22 cellular contexts compared by ENCODE assay signal in genomic region chr12:75853621-75854020, GRCh38.
A peak's percentile ranks its signal among the peaks of the same experiment; 100 is the strongest.
DNase-seq lines count a peak whose midpoint lies in the region; ATAC-seq and TF ChIP-seq lines count a peak whose summit lies in the region.
"Had no signal": no experiment of that assay in that cellular context is flagged by ENCODE, and none has a peak within 500 bp of the region (broad histone marks: within the 10 kb centered on the region; RNA-seq: fewer than 3 reads in every experiment).

No MANE protein-coding gene starts in this region.

- TF ChIP-seq RAD21 in SK-N-SH (IDR thresholded peaks at IDR 0.05; ENCODE audit: low read length), result peak; percentile 20; the same call in 1 of the 2 replicates

- H4K20me1 ChIP-seq in GM23338 (replicated peaks; ENCODE audit: insufficient read depth) (no peaks in the 10 kb centered on the region), SK-N-SH (ENCODE audit: insufficient read depth) (no peaks in the 10 kb centered on the region)

- H3K27ac ChIP-seq in GM23338 (ENCODE audit: low read depth) (no peak overlapping the region), SK-N-SH (ENCODE audit: low read depth in 2 of 2, low read length in 1 of 2) (peak overlapping the region in 1 of 2 experiments; percentile 54; a peak in 2 of 4 replicates)
- H3K27ac ChIP-seq: body of pancreas, C4-2B, parathyroid adenoma, tibial nerve had no signal

- H3K9ac ChIP-seq in SK-N-SH, result no peak overlapping the region
- H3K9ac ChIP-seq: parathyroid adenoma had no signal

- H3K9me2 ChIP-seq in GM23338 (ENCODE audit: insufficient read depth), result no peaks in the 10 kb centered on the region
- no peaks in the 10 kb centered on the region for H3K9me2 ChIP-seq in SK-N-SH

- TF ChIP-seq EP300 in SK-N-SH (IDR thresholded peaks at IDR 0.05; ENCODE audit: borderline replicate concordance in 1 of 2, low read depth in 1 of 2, low read length in 1 of 2), result peak in 1 of 2 experiments; percentile 66; a peak in 1 of 4 replicates

- no peak overlapping the region for H3K27ac Mint-ChIP-seq in GM23338
- H3K27ac Mint-ChIP-seq: activated naive CD4-positive, alpha-beta T cell treated with anti-CD3 and anti-CD28 coated beads, Interleukin-2, amount 50 U/mL, for 24 hours; dendritic cell treated with granulocyte-macrophage colony-stimulating factor and Interleukin-4, amounts not matched to agents 40 ng/mL and 50 ng/mL, for 4 days; T-helper 2 cell treated with Interferon-gamma antibody and Interleukin-4, amounts not matched to agents 5 μg/mL and 100 μg/mL, for 36 hours had no signal

- H3K4me3 ChIP-seq in GM23338 (no peak overlapping the region), SK-N-SH (ENCODE audit: low read depth in 2 of 2, low read length in 1 of 2) (no peak overlapping the region)
- H3K4me3 ChIP-seq: body of pancreas, tibial nerve had no signal

- no peaks in the 10 kb centered on the region for H3K27me3 ChIP-seq in GM23338 (ENCODE audit: insufficient read depth)
- no peaks in the 10 kb centered on the region for H3K27me3 ChIP-seq in SK-N-SH (ENCODE audit: insufficient read depth)
- H3K27me3 ChIP-seq: body of pancreas, tibial nerve had no signal

- peak; percentile 45 for ATAC-seq in GM23338
- no peak for ATAC-seq in GM18858 (IDR thresholded peaks at IDR 0.05; ENCODE audit: unreplicated experiment)
- no peak for ATAC-seq in left colon
- ATAC-seq: body of pancreas had no signal

- no peaks in the 10 kb centered on the region for H3K27me3 Mint-ChIP-seq in GM23338 (ENCODE audit: insufficient read depth, low read depth, poor library complexity)

- CTCF ChIA-PET in SK-N-SH (lab: Yijun Ruan, JAX), result no interaction called here

- DNase-seq in GM23338 (ENCODE audit: low spot score) (no peak), NAMALWA (ENCODE audit: low spot score) (peak; percentile 9), SK-N-SH (peak; percentile 47), myocyte (ENCODE audit: low read depth) (peak; percentile 70), AG20443 (ENCODE audit: low spot score) (no peak), midbrain (lab: John Stamatoyannopoulos, UW) (no peak), left colon (no peak)
- DNase-seq: activated CD4-positive, alpha-beta T cell treated with anti-CD3 and anti-CD28 coated beads for 4 hours; activated T-cell treated with anti-CD3 and anti-CD28 coated beads for 4 hours; body of pancreas; DND-41; erythroblast; H7; NCI-H1092 treated with DMSO at 0.1 percent for 48 hours; small intestine had no signal

- H3K4me3 Mint-ChIP-seq in GM23338, result no peak overlapping the region
- H3K4me3 Mint-ChIP-seq: activated naive CD4-positive, alpha-beta T cell treated with anti-CD3 and anti-CD28 coated beads, Interleukin-2, amount 50 U/mL, for 24 hours; dendritic cell treated with granulocyte-macrophage colony-stimulating factor and Interleukin-4, amounts not matched to agents 40 ng/mL and 50 ng/mL, for 4 days; T-helper 2 cell treated with Interferon-gamma antibody and Interleukin-4, amounts not matched to agents 5 μg/mL and 100 μg/mL, for 36 hours had no signal

- WGBS in SK-N-SH (ENCODE audit: low lambda C conversion rate), result 94% methylated on average over 2 of the region's 2 CpGs

- H3K9me3 ChIP-seq in SK-N-SH, result no peaks in the 10 kb centered on the region
- H3K9me3 ChIP-seq: body of pancreas, tibial nerve had no signal

- H3K4me1 Mint-ChIP-seq in GM23338, result peaks cover 5% of the 10 kb centered on the region
- H3K4me1 Mint-ChIP-seq: activated naive CD4-positive, alpha-beta T cell treated with anti-CD3 and anti-CD28 coated beads, Interleukin-2, amount 50 U/mL, for 24 hours had no signal

- H3K4me1 ChIP-seq in GM23338 (ENCODE audit: insufficient read depth), result 0 out of 2 replicates have a peak, but pooled peaks cover 3% of the 10 kb centered on the region
- peaks cover 7 to 12% of the 10 kb centered on the region in 2 experiments for H3K4me1 ChIP-seq in SK-N-SH (ENCODE audit: control insufficient read depth in 1 of 2, insufficient read depth in 2 of 2, low read depth in 1 of 2, low read length in 1 of 2)
- H3K4me1 ChIP-seq: parathyroid adenoma had no signal

- no peak for TF ChIP-seq CTCF in GM23338 (conservative IDR thresholded peaks at IDR 0.05; ENCODE audit: low read depth in 2 of 2)
- no peak for TF ChIP-seq CTCF in SK-N-SH (IDR thresholded peaks at IDR 0.05)

- H3K79me2 ChIP-seq in GM23338 (replicated peaks; ENCODE audit: insufficient read depth), result no peaks in the 10 kb centered on the region
- no peaks in the 10 kb centered on the region for H3K79me2 ChIP-seq in SK-N-SH (ENCODE audit: insufficient read depth)
- H3K79me2 ChIP-seq: parathyroid adenoma had no signal

- intact Hi-C loops in left colon (cut with DNase I, micrococcal nuclease), result no loop called here

- H3K4me2 ChIP-seq in GM23338, result no peak overlapping the region
- no peak overlapping the region for H3K4me2 ChIP-seq in SK-N-SH

- POLR2A ChIA-PET in SK-N-SH (lab: Yijun Ruan, JAX), result no interaction called here

- no peaks in the 10 kb centered on the region for H3K9me3 Mint-ChIP-seq in GM23338
- H3K9me3 Mint-ChIP-seq: activated naive CD4-positive, alpha-beta T cell treated with anti-CD3 and anti-CD28 coated beads, Interleukin-2, amount 50 U/mL, for 24 hours; dendritic cell treated with granulocyte-macrophage colony-stimulating factor and Interleukin-4, amounts not matched to agents 40 ng/mL and 50 ng/mL, for 4 days had no signal

- no peaks in the 10 kb centered on the region for H3F3A ChIP-seq in GM23338 (replicated peaks; ENCODE audit: low read depth)
- peaks cover 9% of the 10 kb centered on the region for H3F3A ChIP-seq in SK-N-SH (replicated peaks; ENCODE audit: insufficient read depth)

- no peaks in the 10 kb centered on the region for H3K36me3 ChIP-seq in GM23338 (ENCODE audit: insufficient read depth)
- no peaks in the 10 kb centered on the region for H3K36me3 ChIP-seq in SK-N-SH (replicated peaks in 1 of 2; ENCODE audit: control insufficient read depth in 1 of 2, insufficient read depth in 2 of 2, low read length in 1 of 2)
- H3K36me3 ChIP-seq: tibial nerve had no signal

- H3K36me3 Mint-ChIP-seq in GM23338 (ENCODE audit: low read depth), result no peaks in the 10 kb centered on the region
- H3K36me3 Mint-ChIP-seq: activated naive CD4-positive, alpha-beta T cell treated with anti-CD3 and anti-CD28 coated beads, Interleukin-2, amount 50 U/mL, for 24 hours had no signal

- peak overlapping the region; percentile 80 for H2AFZ ChIP-seq in GM23338
- H2AFZ ChIP-seq in SK-N-SH (ENCODE audit: low read depth), result 0 out of 2 replicates have a peak overlapping the region, but pooled peaks have one; percentile 44
- H2AFZ ChIP-seq: parathyroid adenoma had no signal

TF ChIP-seq in GM23338, 12 proteins besides CTCF, POLR2A, EP300 and RAD21 (continues in another document):
- TF ChIP-seq NANOG (IDR thresholded peaks at IDR 0.05; ENCODE audit: borderline replicate concordance), result no peak
- TF ChIP-seq EZH2phosphoT487 (IDR thresholded peaks at IDR 0.05; ENCODE audit: unreplicated experiment), result no peak
- TF ChIP-seq, protein P1, sequence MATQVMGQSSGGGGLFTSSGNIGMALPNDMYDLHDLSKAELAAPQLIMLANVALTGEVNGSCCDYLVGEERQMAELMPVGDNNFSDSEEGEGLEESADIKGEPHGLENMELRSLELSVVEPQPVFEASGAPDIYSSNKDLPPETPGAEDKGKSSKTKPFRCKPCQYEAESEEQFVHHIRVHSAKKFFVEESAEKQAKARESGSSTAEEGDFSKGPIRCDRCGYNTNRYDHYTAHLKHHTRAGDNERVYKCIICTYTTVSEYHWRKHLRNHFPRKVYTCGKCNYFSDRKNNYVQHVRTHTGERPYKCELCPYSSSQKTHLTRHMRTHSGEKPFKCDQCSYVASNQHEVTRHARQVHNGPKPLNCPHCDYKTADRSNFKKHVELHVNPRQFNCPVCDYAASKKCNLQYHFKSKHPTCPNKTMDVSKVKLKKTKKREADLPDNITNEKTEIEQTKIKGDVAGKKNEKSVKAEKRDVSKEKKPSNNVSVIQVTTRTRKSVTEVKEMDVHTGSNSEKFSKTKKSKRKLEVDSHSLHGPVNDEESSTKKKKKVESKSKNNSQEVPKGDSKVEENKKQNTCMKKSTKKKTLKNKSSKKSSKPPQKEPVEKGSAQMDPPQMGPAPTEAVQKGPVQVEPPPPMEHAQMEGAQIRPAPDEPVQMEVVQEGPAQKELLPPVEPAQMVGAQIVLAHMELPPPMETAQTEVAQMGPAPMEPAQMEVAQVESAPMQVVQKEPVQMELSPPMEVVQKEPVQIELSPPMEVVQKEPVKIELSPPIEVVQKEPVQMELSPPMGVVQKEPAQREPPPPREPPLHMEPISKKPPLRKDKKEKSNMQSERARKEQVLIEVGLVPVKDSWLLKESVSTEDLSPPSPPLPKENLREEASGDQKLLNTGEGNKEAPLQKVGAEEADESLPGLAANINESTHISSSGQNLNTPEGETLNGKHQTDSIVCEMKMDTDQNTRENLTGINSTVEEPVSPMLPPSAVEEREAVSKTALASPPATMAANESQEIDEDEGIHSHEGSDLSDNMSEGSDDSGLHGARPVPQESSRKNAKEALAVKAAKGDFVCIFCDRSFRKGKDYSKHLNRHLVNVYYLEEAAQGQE (IDR thresholded peaks at IDR 0.05; ENCODE audit: unreplicated experiment), result no peak

TF ChIP-seq in SK-N-SH, 30 proteins besides CTCF, POLR2A, EP300 and RAD21:
- peak; percentile 28 for TF ChIP-seq CHD2 (IDR thresholded peaks at IDR 0.05; ENCODE audit: low read length, partially characterized antibody)
- peak; percentile 18; the same call in 1 of the 2 replicates for TF ChIP-seq TCF12 (IDR thresholded peaks at IDR 0.05)
- peak; percentile 66; the same call in 1 of the 2 replicates for TF ChIP-seq RCOR1 (IDR thresholded peaks at IDR 0.05; ENCODE audit: low read length)
- no peak for TF ChIP-seq GABPA (IDR thresholded peaks at IDR 0.05; ENCODE audit: low read depth)
- TF ChIP-seq, protein P2, sequence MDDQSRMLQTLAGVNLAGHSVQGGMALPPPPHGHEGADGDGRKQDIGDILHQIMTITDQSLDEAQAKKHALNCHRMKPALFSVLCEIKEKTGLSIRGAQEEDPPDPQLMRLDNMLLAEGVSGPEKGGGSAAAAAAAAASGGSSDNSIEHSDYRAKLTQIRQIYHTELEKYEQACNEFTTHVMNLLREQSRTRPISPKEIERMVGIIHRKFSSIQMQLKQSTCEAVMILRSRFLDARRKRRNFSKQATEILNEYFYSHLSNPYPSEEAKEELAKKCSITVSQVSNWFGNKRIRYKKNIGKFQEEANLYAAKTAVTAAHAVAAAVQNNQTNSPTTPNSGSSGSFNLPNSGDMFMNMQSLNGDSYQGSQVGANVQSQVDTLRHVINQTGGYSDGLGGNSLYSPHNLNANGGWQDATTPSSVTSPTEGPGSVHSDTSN (IDR thresholded peaks at IDR 0.05), result no peak
- TF ChIP-seq NRF1 (IDR thresholded peaks at IDR 0.05; ENCODE audit: low read depth, low read length), result no peak
- peak; percentile 61 for TF ChIP-seq GATA2 (CRISPR knock-in tag; IDR thresholded peaks at IDR 0.05)
- TF ChIP-seq MXI1 (IDR thresholded peaks at IDR 0.05; ENCODE audit: low read depth, low read length), result peak; percentile 47; the same call in 1 of the 2 replicates

Comparison
In these comparisons a context has a peak if more than half of its experiments do, and no peak if none do; other contexts are left out.
1. DNase-seq: peak in NAMALWA (single experiment), SK-N-SH (single experiment) and myocyte (single experiment); none in GM23338 (single experiment), AG20443 (single experiment), midbrain (single experiment) and left colon (0 of 2).